ENCODE assay signal across 26 cellular contexts in the genomic region with DNA sequence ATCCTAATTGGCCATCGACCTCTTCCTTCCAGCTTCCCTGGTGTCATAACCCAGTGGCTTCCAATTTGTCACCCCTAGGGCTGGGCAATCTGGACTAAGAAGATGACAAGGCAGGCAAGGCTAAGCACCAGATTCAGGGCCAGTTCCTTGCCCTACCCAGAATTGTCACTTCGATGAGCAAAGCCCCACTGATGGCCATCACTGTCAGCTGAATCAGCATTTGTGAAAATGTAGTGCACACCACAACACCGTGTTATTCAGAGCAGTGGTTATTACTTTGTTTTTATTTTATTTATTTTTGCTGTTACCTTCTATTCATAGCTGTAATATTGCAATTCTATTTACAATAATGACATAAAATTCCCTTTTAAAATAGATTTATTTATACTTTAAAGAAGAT. TPM values are rescaled to one million over a fixed set of nuclear protein-coding genes. Genes with fewer than 3 reads are reported as not detected.
"Had no signal": no experiment of that assay in that cellular context is flagged by ENCODE, and none has a peak within 500 bp of the region (broad histone marks: within the 10 kb centered on the region; RNA-seq: fewer than 3 reads in every experiment).

No MANE protein-coding gene starts in this region.

- H3K27ac ChIP-seq: prostate gland, stomach, thoracic aorta, tibial nerve, upper lobe of right lung, uterus had no signal

- H3K27me3 Mint-ChIP-seq: effector memory CD8-positive, alpha-beta T cell; memory B cell; naive thymus-derived CD4-positive, alpha-beta T cell had no signal

- FAIRE-seq: endometrium, kidney had no signal

- H3K9me3 ChIP-seq: esophagus squamous epithelium, prostate gland, stomach, thoracic aorta, tibial nerve, upper lobe of right lung, uterus had no signal

- H3K36me3 ChIP-seq: esophagus squamous epithelium, prostate gland, stomach, thoracic aorta, tibial nerve, upper lobe of right lung, uterus had no signal

- H3K4me3 Mint-ChIP-seq: effector memory CD8-positive, alpha-beta T cell; memory B cell; naive thymus-derived CD4-positive, alpha-beta T cell; nephron; stimulated activated effector memory CD8-positive, alpha-beta T cell treated with anti-CD3 and anti-CD28 coated beads, Interleukin-12 subunit alpha, Interleukin-12 subunit beta, amount 100 ng/mL, for 72 hours had no signal

- DNase-seq: cerebellar nuclear complex; cortex of kidney; effector memory CD8-positive, alpha-beta T cell; erythroblast; esophagus squamous epithelium; foreskin melanocyte; kidney; midbrain; naive thymus-derived CD4-positive, alpha-beta T cell; nucleus accumbens; right cardiac atrium; stimulated activated CD4-positive, alpha-beta T cell treated with anti-CD3 and anti-CD28 coated beads, Interleukin-2, amount 100 ng/mL, for 24 hours; stimulated activated CD4-positive, alpha-beta T cell treated with anti-CD3 and anti-CD28 coated beads, Interleukin-4, amount 100 ng/mL, for 24 hours; stimulated activated naive CD4-positive, alpha-beta T cell treated with Interleukin-2 at 50 U/mL for 16 hours; stomach; upper lobe of right lung; uterus had no signal

- ATAC-seq: effector memory CD8-positive, alpha-beta T cell; left lobe of liver; naive thymus-derived CD4-positive, alpha-beta T cell; right cardiac atrium; stimulated activated effector memory CD8-positive, alpha-beta T cell treated with anti-CD3 and anti-CD28 coated beads, Interleukin-12 subunit alpha, Interleukin-12 subunit beta, amount 100 ng/mL, for 72 hours; upper lobe of right lung had no signal

- H3K27me3 ChIP-seq: esophagus squamous epithelium, tibial nerve, upper lobe of right lung, uterus had no signal

- H3K36me3 Mint-ChIP-seq: memory B cell; naive thymus-derived CD4-positive, alpha-beta T cell; stimulated activated effector memory CD8-positive, alpha-beta T cell treated with anti-CD3 and anti-CD28 coated beads, Interleukin-12 subunit alpha, Interleukin-12 subunit beta, amount 100 ng/mL, for 72 hours had no signal

- H3K4me3 ChIP-seq: esophagus squamous epithelium, lung, prostate gland, stomach, thoracic aorta, tibial nerve, upper lobe of right lung, uterus had no signal

- H3K9me3 Mint-ChIP-seq: memory B cell; stimulated activated effector memory CD8-positive, alpha-beta T cell treated with anti-CD3 and anti-CD28 coated beads, Interleukin-12 subunit alpha, Interleukin-12 subunit beta, amount 100 ng/mL, for 72 hours had no signal

- H3K27ac Mint-ChIP-seq: effector memory CD8-positive, alpha-beta T cell; memory B cell; naive thymus-derived CD4-positive, alpha-beta T cell; stimulated activated effector memory CD8-positive, alpha-beta T cell treated with anti-CD3 and anti-CD28 coated beads, Interleukin-12 subunit alpha, Interleukin-12 subunit beta, amount 100 ng/mL, for 72 hours had no signal

- H3K4me1 ChIP-seq: prostate gland, stomach, tibial nerve, upper lobe of right lung, uterus had no signal

- H3K4me1 Mint-ChIP-seq: memory B cell; naive thymus-derived CD4-positive, alpha-beta T cell; stimulated activated effector memory CD8-positive, alpha-beta T cell treated with anti-CD3 and anti-CD28 coated beads, Interleukin-12 subunit alpha, Interleukin-12 subunit beta, amount 100 ng/mL, for 72 hours had no signal

RNA-seq across cellular contexts. Expression of a gene that starts 47.6 kb away (rescaled TPM):
- polyA plus RNA-seq: naive thymus-derived CD4-positive, alpha-beta T cell had no signal
